9 cellular contexts compared by ENCODE assay signal in the genomic region with DNA sequence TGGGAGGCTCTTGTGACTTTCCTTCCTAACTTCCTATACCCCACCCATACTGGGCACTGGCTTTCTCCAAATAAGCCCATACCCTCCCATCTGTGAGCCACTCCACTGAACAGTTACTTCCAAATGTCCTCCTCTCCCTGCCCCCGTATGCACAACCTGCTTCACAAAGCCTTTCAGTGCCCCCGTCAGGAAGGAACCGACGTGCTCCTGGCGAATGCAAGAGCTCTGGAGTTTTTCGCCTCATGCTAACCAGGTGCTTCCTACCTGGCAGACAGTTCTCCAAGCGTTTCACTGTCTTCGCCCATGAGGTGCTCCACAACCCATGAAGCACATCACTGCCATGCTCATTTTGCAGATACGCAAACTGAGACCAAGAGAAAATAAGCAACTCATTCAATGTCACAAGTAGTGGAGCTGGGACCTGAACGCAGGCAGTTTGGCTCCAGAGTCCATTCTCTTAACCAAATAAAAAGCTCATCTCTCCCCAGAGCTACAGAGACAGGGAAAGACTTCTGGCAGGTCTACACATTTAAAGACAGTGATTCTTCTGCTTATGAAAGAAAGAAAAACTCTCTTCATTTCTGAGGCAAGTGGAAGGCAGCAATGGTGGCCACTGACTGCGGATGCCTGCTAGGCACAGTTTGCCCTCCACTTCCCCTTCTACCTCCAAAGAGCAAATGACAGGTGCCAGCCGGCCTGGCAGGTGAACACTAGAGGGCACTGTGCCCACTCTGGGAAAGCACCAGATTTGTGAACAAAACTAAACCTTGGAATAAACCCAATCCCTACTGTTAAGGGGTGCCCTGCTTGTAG. TPM values are rescaled to one million over a fixed set of nuclear protein-coding genes. Genes with fewer than 3 reads are reported as not detected.
DNase-seq lines count a peak whose midpoint lies in the region; ATAC-seq and TF ChIP-seq lines count a peak whose summit lies in the region.
"Had no signal": no experiment of that assay in that cellular context is flagged by ENCODE, and none has a peak within 500 bp of the region (broad histone marks: within the 10 kb centered on the region; RNA-seq: fewer than 3 reads in every experiment).

No MANE protein-coding gene starts in this region.

- H3K27ac ChIP-seq in sigmoid colon = no peak overlapping the region

- TF ChIP-seq EP300 in Ishikawa (IDR thresholded peaks at IDR 0.05; ENCODE audit: borderline replicate concordance) = no peak
- TF ChIP-seq EP300 in sigmoid colon (IDR thresholded peaks at IDR 0.05) = no peak

- H3K4me3 ChIP-seq in sigmoid colon = no peak overlapping the region

- H3K36me3 ChIP-seq in sigmoid colon = peaks cover 0 to 26% (median under 1%) of the 10 kb centered on the region in 4 donors

- no peaks in the 10 kb centered on the region for H3K27me3 ChIP-seq in sigmoid colon

- no peak for ATAC-seq in sciatic nerve
- no peak for ATAC-seq in GM21576 (IDR thresholded peaks at IDR 0.05; ENCODE audit: unreplicated experiment)

- intact Hi-C loops in sigmoid colon (cut with DNase I) = loop anchor here (5.0 kb wide), 1 partner anchor 99 kb away; no protein-coding TSS in a partner anchor
- intact Hi-C loops in sciatic nerve (cut with DNase I) = no loop called here

- WGBS in sigmoid colon, 2 donors = 73% methylated on average over 12 of the region's 12 CpGs

- TF ChIP-seq CTCF in sigmoid colon (IDR thresholded peaks at IDR 0.05) = peak; percentile 26 to 60 (median 36)

- TF ChIP-seq POLR2A in sigmoid colon (IDR thresholded peaks at IDR 0.05) = no peak

- DNase-seq in DMS53 (lab: John Stamatoyannopoulos, UW) (peak; percentile 82), RPMI8226 (peak; percentile 87), germinal center (ENCODE audit: low spot score) (peak; percentile 84), sigmoid colon (no peak), sciatic nerve (ENCODE audit: low spot score) (no peak)
- peak; percentile 49 to 57 for DNase-seq in activated T-helper 1 cell treated with anti-CD3 and anti-CD28 coated beads, Interleukin-2, amount 50 U/mL, for 16 hours (ENCODE audit: low read depth in 1 of 2, low spot score in 1 of 2)

- TF ChIP-seq RAD21 in Ishikawa (IDR thresholded peaks at IDR 0.05; ENCODE audit: low read depth) = peak; percentile 73

- H3K9me3 ChIP-seq in sigmoid colon = no peaks in the 10 kb centered on the region

- peaks cover 0 to 10% (median 5%) of the 10 kb centered on the region in 4 donors for H3K4me1 ChIP-seq in sigmoid colon

TF ChIP-seq in Ishikawa, 13 proteins besides CTCF, POLR2A, EP300 and RAD21:
- TF ChIP-seq NFIC (IDR thresholded peaks at IDR 0.05) = no peak
- no peak for TF ChIP-seq TAF1 (IDR thresholded peaks at IDR 0.05; ENCODE audit: low read depth)
- no peak for TF ChIP-seq ZBTB7A (IDR thresholded peaks at IDR 0.05; ENCODE audit: low read depth)
- TF ChIP-seq TEAD4 (IDR thresholded peaks at IDR 0.05) = no peak
- TF ChIP-seq, protein P1, sequence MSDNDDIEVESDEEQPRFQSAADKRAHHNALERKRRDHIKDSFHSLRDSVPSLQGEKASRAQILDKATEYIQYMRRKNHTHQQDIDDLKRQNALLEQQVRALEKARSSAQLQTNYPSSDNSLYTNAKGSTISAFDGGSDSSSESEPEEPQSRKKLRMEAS (IDR thresholded peaks at IDR 0.05) = no peak
- no peak for TF ChIP-seq FOXM1 (IDR thresholded peaks at IDR 0.05; ENCODE audit: borderline replicate concordance, low read depth)
- no peak for TF ChIP-seq CREB1 (IDR thresholded peaks at IDR 0.05; ENCODE audit: low read depth)
- no peak for TF ChIP-seq YY1 (IDR thresholded peaks at IDR 0.05; ENCODE audit: low read depth)

RNA-seq across cellular contexts. Expression of gene SPHK1, which starts 23.8 kb away (rescaled TPM):
- total RNA-seq in sigmoid colon (1 to 10 TPM; 5.4 to 8.3 (median 7.7) TPM), sciatic nerve (19.4 TPM)
- 1 to 10 TPM; 5.4 to 9.7 (median 5.5) TPM for polyA plus RNA-seq in sigmoid colon

RNA-seq across cellular contexts. Expression of gene UBE2O, which starts 44.7 kb away (rescaled TPM):
- total RNA-seq in sigmoid colon (10 to 100 TPM; 11.0 to 26.3 (median 16.1) TPM), sciatic nerve (27.1 TPM)
- 10 to 100 TPM in 1 of 3 donors, 1 to 10 TPM in 2; 6.2 to 16.1 (median 6.6) TPM for polyA plus RNA-seq in sigmoid colon

RNA-seq across cellular contexts. Expression of gene PRPSAP1, which starts 54.5 kb away (rescaled TPM):
- total RNA-seq in sigmoid colon (10 to 100 TPM; 39.0 to 70.3 (median 42.3) TPM), sciatic nerve (74.3 TPM)
- 10 to 100 TPM; 34.7 to 51.7 (median 35.1) TPM for polyA plus RNA-seq in sigmoid colon

RNA-seq across cellular contexts. Expression of gene AANAT, which starts 59.2 kb away (rescaled TPM):
- total RNA-seq in sigmoid colon = not detected
- under 1 TPM in 1 of 3 donors, not detected in 2; 0.12 TPM for polyA plus RNA-seq in sigmoid colon
- total RNA-seq in sciatic nerve = not detected
- total RNA-seq: urinary bladder had no signal
- polyA plus RNA-seq: urinary bladder had no signal

Comparison
In these comparisons a context has a peak if more than half of its experiments do, and no peak if none do; other contexts are left out.
1. DNase-seq: peak in DMS53 (single experiment), RPMI8226 (single experiment), activated T-helper 1 cell treated with anti-CD3 and anti-CD28 coated beads, Interleukin-2, amount 50 U/mL, for 16 hours (2 of 2) and germinal center (single experiment); none in sigmoid colon (single experiment) and sciatic nerve (single experiment).